Comparison of ENCODE assay signal across 16 cellular contexts in the genomic region with DNA sequence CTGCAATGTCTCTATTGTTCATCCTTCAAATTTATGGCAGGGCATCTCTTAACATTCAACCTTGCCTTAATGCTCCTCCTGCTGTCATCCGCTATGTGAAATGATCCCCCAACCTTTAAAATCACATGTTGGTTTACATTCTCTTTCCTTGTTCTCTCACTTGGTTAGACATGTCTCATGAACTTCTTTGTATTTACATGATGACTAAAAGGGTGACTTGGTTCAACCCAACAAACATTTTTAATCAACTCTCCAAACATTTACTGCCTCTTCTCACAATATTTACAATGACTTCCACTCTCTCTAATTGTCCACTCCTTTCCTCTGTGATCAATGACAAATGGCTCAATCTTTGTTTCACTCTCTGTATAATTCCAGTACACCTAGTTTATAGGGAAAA.
DNase-seq lines count a peak whose midpoint lies in the region; ATAC-seq and TF ChIP-seq lines count a peak whose summit lies in the region.
"Had no signal": no experiment of that assay in that cellular context is flagged by ENCODE, and none has a peak within 500 bp of the region (broad histone marks: within the 10 kb centered on the region; RNA-seq: fewer than 3 reads in every experiment).

No MANE protein-coding gene starts in this region.

- H3K36me3 ChIP-seq in PC-3 (ENCODE audit: low read depth, low read length) (no peaks in the 10 kb centered on the region), endodermal cell (ENCODE audit: control insufficient read depth, insufficient read depth, low read length) (no peaks in the 10 kb centered on the region)

- H3K9me3 Mint-ChIP-seq in T-helper 2 cell treated with Interferon-gamma antibody and Interleukin-4, amounts not matched to agents 5 μg/mL and 100 μg/mL, for 36 hours: no peaks in the 10 kb centered on the region
- H3K9me3 Mint-ChIP-seq in endodermal cell: no peaks in the 10 kb centered on the region
- no peaks in the 10 kb centered on the region for H3K9me3 Mint-ChIP-seq in effector memory CD8-positive, alpha-beta T cell
- H3K9me3 Mint-ChIP-seq: CD4-positive, alpha-beta T cell; GM23338 had no signal

- 83 to 91% methylated on average over 1 of the region's 1 CpG for WGBS in endodermal cell (ENCODE audit: insufficient coverage in 1 of 2, insufficient read length in 1 of 2), 2 experiments

- H3K9me2 ChIP-seq in PC-3 (replicated peaks; ENCODE audit: low read length): no peaks in the 10 kb centered on the region

- H3K36me3 Mint-ChIP-seq in T-helper 2 cell treated with Interferon-gamma antibody and Interleukin-4, amounts not matched to agents 5 μg/mL and 100 μg/mL, for 36 hours (ENCODE audit: low read depth): no peaks in the 10 kb centered on the region
- H3K36me3 Mint-ChIP-seq in endodermal cell (ENCODE audit: low read depth): no peaks in the 10 kb centered on the region
- no peaks in the 10 kb centered on the region for H3K36me3 Mint-ChIP-seq in effector memory CD8-positive, alpha-beta T cell (ENCODE audit: insufficient read depth)

- no peak overlapping the region for H2AFZ ChIP-seq in PC-3 (ENCODE audit: low read length)
- H2AFZ ChIP-seq: GM23338 had no signal

- intact Hi-C loops in PC-3 (cut with micrococcal nuclease): loop anchor here (10.0 kb wide), 1 partner anchor 315 kb away; no protein-coding TSS in a partner anchor

- H3K4me3 ChIP-seq in PC-3 (ENCODE audit: low read length): no peak overlapping the region
- no peak overlapping the region for H3K4me3 ChIP-seq in fibroblast of villous mesenchyme (ENCODE audit: low read depth, low read length)
- H3K4me3 ChIP-seq in endodermal cell (ENCODE audit: low read length): no peak overlapping the region
- H3K4me3 ChIP-seq: A549, GM12878, GM23338 had no signal

- peaks cover 34% of the 10 kb centered on the region for H3K4me1 ChIP-seq in PC-3 (ENCODE audit: insufficient read depth, low read length)
- no peaks in the 10 kb centered on the region for H3K4me1 ChIP-seq in endodermal cell (ENCODE audit: control insufficient read depth, insufficient read depth, low read length)
- H3K4me1 ChIP-seq: A549, Caco-2 had no signal

- ATAC-seq in PC-3: peak; percentile 53
- no peak for ATAC-seq in effector memory CD8-positive, alpha-beta T cell (replicated peaks)
- ATAC-seq: A549, GM12878, GM23338 had no signal

- TF ChIP-seq CTCF in PC-3 (conservative IDR thresholded peaks at IDR 0.05; ENCODE audit: low read depth, low read length) (no peak), fibroblast of villous mesenchyme (IDR thresholded peaks at IDR 0.05; ENCODE audit: insufficient read depth, low read depth, low read length) (no peak), endodermal cell (conservative IDR thresholded peaks at IDR 0.05) (no peak)

- POLR2A ChIA-PET in PC-3 (lab: Charles Lee; ENCODE audit: unreplicated experiment): no interaction called here

- no peak overlapping the region for H3K4me2 ChIP-seq in PC-3 (ENCODE audit: low read length)
- H3K4me2 ChIP-seq: A549, GM23338 had no signal

- H3F3A ChIP-seq in PC-3 (ENCODE audit: low read length, unreplicated experiment): no peaks in the 10 kb centered on the region

- no peak overlapping the region for H3K27ac Mint-ChIP-seq in T-helper 2 cell treated with Interferon-gamma antibody and Interleukin-4, amounts not matched to agents 5 μg/mL and 100 μg/mL, for 36 hours
- H3K27ac Mint-ChIP-seq in endodermal cell: no peak overlapping the region
- no peak overlapping the region for H3K27ac Mint-ChIP-seq in effector memory CD8-positive, alpha-beta T cell
- H3K27ac Mint-ChIP-seq: CD4-positive, alpha-beta T cell; GM23338 had no signal

- H3K4me3 Mint-ChIP-seq in T-helper 2 cell treated with Interferon-gamma antibody and Interleukin-4, amounts not matched to agents 5 μg/mL and 100 μg/mL, for 36 hours: no peak overlapping the region
- no peak overlapping the region for H3K4me3 Mint-ChIP-seq in endodermal cell
- H3K4me3 Mint-ChIP-seq in effector memory CD8-positive, alpha-beta T cell: no peak overlapping the region
- H3K4me3 Mint-ChIP-seq: CD4-positive, alpha-beta T cell; GM23338 had no signal

- no peaks in the 10 kb centered on the region for H3K79me2 ChIP-seq in PC-3 (ENCODE audit: low read length)

- CTCF ChIA-PET in PC-3 (lab: Charles Lee): no interaction called here

- H3K27me3 ChIP-seq in PC-3 (ENCODE audit: low read length) (no peaks in the 10 kb centered on the region), endodermal cell (ENCODE audit: control insufficient read depth, insufficient read depth, low read length, poor library complexity, severe bottlenecking) (no peaks in the 10 kb centered on the region)

- no peaks in the 10 kb centered on the region for H3K4me1 Mint-ChIP-seq in T-helper 2 cell treated with Interferon-gamma antibody and Interleukin-4, amounts not matched to agents 5 μg/mL and 100 μg/mL, for 36 hours (ENCODE audit: low read depth)
- H3K4me1 Mint-ChIP-seq in endodermal cell: peaks cover 2% of the 10 kb centered on the region
- H3K4me1 Mint-ChIP-seq in effector memory CD8-positive, alpha-beta T cell (ENCODE audit: low read depth in 2 of 2): no peaks in the 10 kb centered on the region
- H3K4me1 Mint-ChIP-seq: GM23338 had no signal

- no peak overlapping the region for H3K27ac ChIP-seq in PC-3 (ENCODE audit: low read length)
- H3K27ac ChIP-seq in endodermal cell (ENCODE audit: low read depth, low read length): no peak overlapping the region
- H3K27ac ChIP-seq: A549, C4-2B had no signal

- BruUV-seq in PC-3 (replicated peaks; lab: Mats Ljungman, UMichigan): no TSS peak

- H3K9ac ChIP-seq in PC-3 (ENCODE audit: low read length) (no peak overlapping the region), endodermal cell (ENCODE audit: extremely low read depth, low read length, poor library complexity, severe bottlenecking) (no peak overlapping the region)

- H3K9me3 ChIP-seq in PC-3 (ENCODE audit: low read length) (no peaks in the 10 kb centered on the region), endodermal cell (ENCODE audit: control insufficient read depth, low read length) (no peaks in the 10 kb centered on the region)
- H3K9me3 ChIP-seq: A549, Caco-2 had no signal

- H3K27me3 Mint-ChIP-seq in T-helper 2 cell treated with Interferon-gamma antibody and Interleukin-4, amounts not matched to agents 5 μg/mL and 100 μg/mL, for 36 hours (ENCODE audit: low read depth): no peaks in the 10 kb centered on the region
- no peaks in the 10 kb centered on the region for H3K27me3 Mint-ChIP-seq in endodermal cell (ENCODE audit: insufficient read depth)
- no peaks in the 10 kb centered on the region for H3K27me3 Mint-ChIP-seq in effector memory CD8-positive, alpha-beta T cell
- H3K27me3 Mint-ChIP-seq: CD4-positive, alpha-beta T cell had no signal

- no peaks in the 10 kb centered on the region for H4K20me1 ChIP-seq in PC-3 (ENCODE audit: low read length)

- DNase-seq in DMS53 treated with DMSO at 0.1 percent for 48 hours (lab: John Stamatoyannopoulos, UW; ENCODE audit: unreplicated experiment) (peak; percentile 33), PC-3 (peak; percentile 60), fibroblast of villous mesenchyme (ENCODE audit: low read depth) (peak; percentile 21), endodermal cell (no peak), foreskin melanocyte (no peak)
- DNase-seq in T-helper 2 cell treated with Interferon-gamma antibody and Interleukin-4, amounts not matched to agents 5 μg/mL and 100 μg/mL, for 36 hours (ENCODE audit: low spot score): no peak
- no peak for DNase-seq in effector memory CD8-positive, alpha-beta T cell
- DNase-seq: AML-193; Caco-2; CD4-positive, alpha-beta T cell; DMS79 treated with DMSO at 0.1 percent for 48 hours; HCEC 1CT had no signal

Comparison
In these comparisons a context has a peak if more than half of its experiments do, and no peak if none do; other contexts are left out.
1. DNase-seq: peak in DMS53 treated with DMSO at 0.1 percent for 48 hours (single experiment), PC-3 (single experiment) and fibroblast of villous mesenchyme (single experiment); none in T-helper 2 cell treated with Interferon-gamma antibody and Interleukin-4, amounts not matched to agents 5 μg/mL and 100 μg/mL, for 36 hours (single experiment), endodermal cell (single experiment), foreskin melanocyte (single experiment) and effector memory CD8-positive, alpha-beta T cell (0 of 3).